In genomic region chr6:44627091-44627878, GRCh38 we compare ENCODE assay signal across 8 cellular contexts.
DNase-seq lines count a peak whose midpoint lies in the region; ATAC-seq and TF ChIP-seq lines count a peak whose summit lies in the region.

No MANE protein-coding gene starts in this region.

- H3K9me3 ChIP-seq in lower lobe of right lung (no peaks in the 10 kb centered on the region), MG63 (no peaks in the 10 kb centered on the region), GM23248 (ENCODE audit: low read depth) (no peaks in the 10 kb centered on the region)

- no peak overlapping the region for H3K4me3 ChIP-seq in choroid plexus epithelial cell (ENCODE audit: low read depth, low read length)
- no peak overlapping the region for H3K4me3 ChIP-seq in lower lobe of right lung
- no peak overlapping the region for H3K4me3 ChIP-seq in MG63
- H3K4me3 ChIP-seq in GM23248, result no peak overlapping the region

- no peaks in the 10 kb centered on the region for H4K20me1 ChIP-seq in GM23248 (ENCODE audit: insufficient read depth)

- no peak overlapping the region for H2AFZ ChIP-seq in GM23248

- H3K36me3 ChIP-seq in lower lobe of right lung (no peaks in the 10 kb centered on the region), MG63 (no peaks in the 10 kb centered on the region), GM23248 (ENCODE audit: low read depth) (no peaks in the 10 kb centered on the region)

- ATAC-seq in Right ventricle myocardium superior (ENCODE audit: poor library complexity) (peak; percentile 63), lower lobe of right lung (peak; percentile 68 to 73)

- intact Hi-C loops in Right ventricle myocardium superior (cut with DNase I) (no loop called here), cardiac septum (cut with DNase I) (no loop called here), lower lobe of right lung (cut with DNase I) (no loop called here)

- H3K27me3 ChIP-seq in lower lobe of right lung (ENCODE audit: low read depth) (no peaks in the 10 kb centered on the region), MG63 (no peaks in the 10 kb centered on the region), GM23248 (replicated peaks; ENCODE audit: insufficient read depth) (no peaks in the 10 kb centered on the region)

- TF ChIP-seq CTCF in choroid plexus epithelial cell (conservative IDR thresholded peaks at IDR 0.05; ENCODE audit: low read depth, low read length) (peak; percentile 9), lower lobe of right lung (IDR thresholded peaks at IDR 0.05) (no peak)

- DNase-seq in Right ventricle myocardium superior (peak; percentile 62), cardiac septum (ENCODE audit: low spot score) (no peak), choroid plexus epithelial cell (ENCODE audit: low read depth) (no peak), lower lobe of right lung (peak; percentile 80), MG63 (no peak), superior temporal gyrus (ENCODE audit: extremely low spot score) (no peak), GM23248 (no peak)
- DNase-seq in stimulated activated CD8-positive, alpha-beta memory T cell treated with anti-CD3 and anti-CD28 coated beads, Interleukin-4, amount 100 ng/mL, for 48 hours, result no peak

- 88 to 90% methylated on average over 19 to 23 of the region's 23 CpGs for WGBS in GM23248 (ENCODE audit: low coverage in 1 of 2, low lambda C conversion rate in 2 of 2, missing lambda C conversion rate in 2 of 2), 2 experiments

- H3K4me1 ChIP-seq in lower lobe of right lung (no peaks in the 10 kb centered on the region), GM23248 (ENCODE audit: insufficient read depth) (no peaks in the 10 kb centered on the region)

- in situ Hi-C loops in GM23248 (cut with MboI), result no loop called here

- no peaks in the 10 kb centered on the region for H3K9me2 ChIP-seq in GM23248 (ENCODE audit: insufficient read depth)

- H3K27ac ChIP-seq in lower lobe of right lung (no peak overlapping the region), GM23248 (no peak overlapping the region)

- H3K4me2 ChIP-seq in GM23248 (ENCODE audit: unreplicated experiment), result no peak overlapping the region

- no peaks in the 10 kb centered on the region for H3K79me2 ChIP-seq in GM23248 (ENCODE audit: insufficient read depth)

- no peaks in the 10 kb centered on the region for H3F3A ChIP-seq in GM23248 (ENCODE audit: insufficient read depth)

- no peak overlapping the region for H3K9ac ChIP-seq in GM23248

Comparison
In these comparisons a context has a peak if more than half of its experiments do, and no peak if none do; other contexts are left out.
1. DNase-seq: peak in Right ventricle myocardium superior (single experiment) and lower lobe of right lung (single experiment); none in cardiac septum (single experiment), choroid plexus epithelial cell (single experiment), MG63 (single experiment), superior temporal gyrus (single experiment), GM23248 (single experiment) and stimulated activated CD8-positive, alpha-beta memory T cell treated with anti-CD3 and anti-CD28 coated beads, Interleukin-4, amount 100 ng/mL, for 48 hours (single experiment).